Comparison of ENCODE assay signal across 9 cellular contexts in the genomic region with DNA sequence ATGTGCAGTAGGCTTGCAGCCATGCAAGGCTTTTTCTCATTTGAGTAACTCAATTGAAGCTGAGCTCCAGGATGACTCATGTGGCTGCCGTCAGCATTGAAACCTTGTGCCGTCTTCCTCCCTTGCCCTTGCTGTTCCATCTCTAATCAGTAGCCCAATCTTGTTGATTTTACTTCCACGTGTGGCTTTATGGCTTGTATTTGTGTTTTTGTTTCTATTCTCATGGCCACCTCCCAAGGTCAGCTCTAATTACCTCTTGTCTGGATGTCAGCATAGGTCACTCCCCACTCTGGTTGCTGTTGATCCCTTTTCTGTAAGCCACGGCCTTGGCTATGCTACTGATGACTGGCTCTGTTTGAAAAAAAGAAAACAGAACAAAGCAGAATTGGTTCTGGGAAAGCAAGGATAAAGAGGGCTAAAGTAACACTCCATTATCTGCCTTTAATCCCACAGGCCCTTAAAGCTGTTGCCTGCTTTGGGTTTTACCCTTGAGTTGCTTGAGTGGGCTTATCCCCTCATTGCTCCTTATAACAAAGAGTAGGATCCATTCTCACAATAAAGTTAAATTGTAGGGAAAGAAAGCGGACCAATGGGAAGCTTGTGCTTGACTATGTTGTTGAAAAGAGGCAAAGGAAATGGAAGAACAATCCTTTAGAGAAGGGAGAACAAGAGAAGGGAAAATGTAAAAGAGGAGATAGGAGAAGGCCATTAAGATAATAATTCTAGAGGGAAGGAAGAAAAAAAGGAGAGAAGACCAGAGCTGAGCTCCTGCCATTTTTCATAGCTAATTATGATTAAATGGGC.
DNase-seq lines count a peak whose midpoint lies in the region; ATAC-seq, FAIRE-seq and TF ChIP-seq lines count a peak whose summit lies in the region.
"Had no signal": no experiment of that assay in that cellular context is flagged by ENCODE, and none has a peak within 500 bp of the region (broad histone marks: within the 10 kb centered on the region; RNA-seq: fewer than 3 reads in every experiment).

No MANE protein-coding gene starts in this region.

- ATAC-seq in heart left ventricle = peak; percentile 47 to 79 (median 63)
- no peak for ATAC-seq in HG03521 (IDR thresholded peaks at IDR 0.05; ENCODE audit: unreplicated experiment)

- WGBS in heart left ventricle, 4 donors = 55 to 69% (median 59%) methylated on average over 5 of the region's 5 CpGs

- H3K4me3 ChIP-seq in AG04450 (ENCODE audit: low read depth, low read length) (no peak overlapping the region), heart left ventricle (no peak overlapping the region)

- TF ChIP-seq POLR2A in heart left ventricle (IDR thresholded peaks at IDR 0.05) = no peak

- H3K9me3 ChIP-seq in AG04450 (ENCODE audit: control insufficient read depth, insufficient read depth, low read length) = no peaks in the 10 kb centered on the region
- H3K9me3 ChIP-seq in heart left ventricle = no peaks in the 10 kb centered on the region

- TF ChIP-seq CTCF in AG04450 (IDR thresholded peaks at IDR 0.05; ENCODE audit: low read depth, low read length) (no peak), heart left ventricle (IDR thresholded peaks at IDR 0.05) (no peak)

- peaks cover 0 to 4% (median 0%) of the 10 kb centered on the region in 12 donors for H3K4me1 ChIP-seq in heart left ventricle

- no peaks in the 10 kb centered on the region for H3K36me3 ChIP-seq in heart left ventricle

- H3K27me3 ChIP-seq in AG04450 (ENCODE audit: control insufficient read depth, insufficient read depth, low read length) (no peaks in the 10 kb centered on the region), heart left ventricle (no peaks in the 10 kb centered on the region)

- peak overlapping the region; percentile 78 for H3K27ac ChIP-seq in AG04450 (ENCODE audit: low read depth, low read length)
- peak overlapping the region in 2 of 12 donors; percentile 21 to 28 for H3K27ac ChIP-seq in heart left ventricle

- FAIRE-seq in RCC 7860 (lab: Jason Lieb, UNC) = peak; percentile 79

- intact Hi-C loops in heart left ventricle (cut with DNase I) = loop anchor here in 2 of 10 donors (5.0 to 10.0 kb wide), 2 partner anchors 93 to 101 kb away; no protein-coding TSS in a partner anchor

- DNase-seq in AG04450 (ENCODE audit: low read depth, low spot score) (peak; percentile 57), HCEC 1CT (peak; percentile 67), RCC 7860 (ENCODE audit: low spot score) (peak; percentile 77), heart left ventricle (peak in 1 of 5 donors; percentile 26), NCI-H1930 (lab: John Stamatoyannopoulos, UW) (no peak), NCI-H1436 (lab: John Stamatoyannopoulos, UW) (no peak), RPMI8226 (no peak)
- DNase-seq: activated CD4-positive, alpha-beta T cell treated with anti-CD3 and anti-CD28 coated beads for 1 hour had no signal

- POLR2A ChIA-PET in AG04450 (lab: Yijun Ruan, JAX) = interaction anchor here (0.7 to 1.5 kb wide), 3 partner anchors 57 to 351 kb away, joined by 3 to 4 read pairs (median 3); no protein-coding TSS in a partner anchor

- CTCF ChIA-PET in AG04450 (lab: Charles Lee) = interaction anchor here (7.8 kb wide), 1 partner anchor 8 kb away, joined by 43 read pairs; no protein-coding TSS in a partner anchor

Comparison
In these comparisons a context has a peak if more than half of its experiments do, and no peak if none do; other contexts are left out.
1. DNase-seq: peak in AG04450 (single experiment), HCEC 1CT (single experiment) and RCC 7860 (single experiment); none in NCI-H1930 (0 of 2), NCI-H1436 (single experiment) and RPMI8226 (single experiment).